ENCODE assay signal across 1 cellular context in the genomic region with DNA sequence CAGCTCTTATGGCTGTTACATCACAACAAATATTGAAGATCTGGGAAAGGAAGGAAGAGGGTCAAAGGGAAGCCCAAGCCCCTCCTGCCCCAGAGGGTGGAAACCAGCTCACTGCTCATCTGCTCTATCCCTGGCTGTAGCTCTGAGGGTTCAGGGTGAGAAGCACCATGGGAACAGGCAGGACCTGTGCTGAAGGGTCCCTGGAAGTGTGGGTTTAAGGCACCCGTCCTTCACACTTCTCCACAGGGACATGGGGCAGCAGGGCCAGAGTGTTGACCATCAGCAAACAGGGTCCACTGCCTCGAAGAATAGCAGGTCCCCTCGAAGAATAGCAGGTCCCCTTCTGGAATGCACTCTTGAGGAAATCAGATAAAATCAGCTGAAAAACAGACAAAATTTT.
TF ChIP-seq lines count a peak whose summit lies in the region.

No MANE protein-coding gene starts in this region.

TF ChIP-seq in HepG2, 621 proteins besides CTCF, POLR2A, EP300 and RAD21:
- TF ChIP-seq HOXD1 (CRISPR knock-in tag; IDR thresholded peaks at IDR 0.05), result no peak
- no peak for TF ChIP-seq RNF2 (conservative IDR thresholded peaks at IDR 0.05; ENCODE audit: low read depth)
- no peak for TF ChIP-seq GLI4 (CRISPR knock-in tag; IDR thresholded peaks at IDR 0.05; ENCODE audit: borderline replicate concordance)
- no peak for TF ChIP-seq RBM22 (optimal IDR thresholded peaks at IDR 0.05; ENCODE audit: low read length)
- TF ChIP-seq ZNF441 (CRISPR knock-in tag; IDR thresholded peaks at IDR 0.05; ENCODE audit: borderline replicate concordance), result no peak
- no peak for TF ChIP-seq ZFP1 (CRISPR knock-in tag; IDR thresholded peaks at IDR 0.05)
- TF ChIP-seq, protein P1, sequence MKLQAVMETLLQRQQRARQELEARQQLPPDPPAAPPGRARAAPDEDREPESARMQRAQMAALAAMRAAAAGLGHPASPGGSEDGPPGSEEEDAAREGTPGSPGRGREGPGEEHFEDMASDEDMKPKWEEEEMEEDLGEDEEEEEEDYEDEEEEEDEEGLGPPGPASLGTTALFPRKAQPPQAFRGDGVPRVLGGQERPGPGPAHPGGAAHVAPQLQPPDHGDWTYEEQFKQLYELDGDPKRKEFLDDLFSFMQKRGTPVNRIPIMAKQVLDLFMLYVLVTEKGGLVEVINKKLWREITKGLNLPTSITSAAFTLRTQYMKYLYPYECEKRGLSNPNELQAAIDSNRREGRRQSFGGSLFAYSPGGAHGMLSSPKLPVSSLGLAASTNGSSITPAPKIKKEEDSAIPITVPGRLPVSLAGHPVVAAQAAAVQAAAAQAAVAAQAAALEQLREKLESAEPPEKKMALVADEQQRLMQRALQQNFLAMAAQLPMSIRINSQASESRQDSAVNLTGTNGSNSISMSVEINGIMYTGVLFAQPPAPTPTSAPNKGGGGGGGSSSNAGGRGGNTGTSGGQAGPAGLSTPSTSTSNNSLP (IDR thresholded peaks at IDR 0.05; ENCODE audit: low read depth, low read length), result no peak
- TF ChIP-seq TARDBP (CRISPR knock-in tag; IDR thresholded peaks at IDR 0.05), result no peak
